ENCODE assay signal across 11 cellular contexts in the genomic region with DNA sequence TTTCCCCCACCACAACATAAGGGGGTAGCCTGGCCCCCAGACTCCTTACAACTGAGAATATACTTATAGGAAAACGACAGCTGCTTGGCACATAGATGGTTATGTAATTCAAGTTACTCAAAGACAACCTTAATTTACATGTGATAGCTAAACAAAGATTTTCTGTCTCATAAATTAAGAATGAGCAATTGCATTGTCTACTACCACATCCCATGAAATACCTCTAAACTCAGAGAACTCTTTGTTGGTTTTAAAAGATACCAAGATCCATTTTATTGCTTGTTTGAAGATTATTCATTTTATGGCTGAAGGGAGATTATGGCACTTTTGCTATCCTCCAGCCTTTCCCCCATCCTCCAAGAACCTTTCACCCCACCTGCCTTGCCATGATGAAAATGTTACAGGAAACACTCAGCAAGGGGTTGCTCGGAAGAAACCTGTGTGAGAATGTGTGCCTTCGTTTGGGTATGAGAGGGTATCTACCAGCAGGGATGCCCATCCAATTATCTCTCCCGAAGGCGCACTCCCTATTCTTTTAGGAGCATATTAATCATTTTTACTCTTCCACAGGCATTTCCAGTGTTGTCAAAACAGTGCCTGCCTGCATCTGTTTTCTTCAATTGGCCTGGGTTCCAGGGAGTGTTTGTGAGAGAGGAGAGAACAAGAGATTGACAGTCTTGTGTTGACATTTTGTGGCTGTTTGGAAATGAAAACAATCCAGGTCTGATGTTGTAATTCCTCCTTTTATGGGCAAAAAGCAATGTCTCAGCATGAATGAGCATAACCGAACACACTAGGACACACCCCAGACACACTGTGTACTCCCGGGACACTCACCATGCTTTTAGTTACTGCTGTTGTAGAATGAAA.
A peak's percentile ranks its signal among the peaks of the same experiment; 100 is the strongest.
DNase-seq lines count a peak whose midpoint lies in the region; ATAC-seq and TF ChIP-seq lines count a peak whose summit lies in the region.
"Had no signal": no experiment of that assay in that cellular context is flagged by ENCODE, and none has a peak within 500 bp of the region (broad histone marks: within the 10 kb centered on the region; RNA-seq: fewer than 3 reads in every experiment).

No MANE protein-coding gene starts in this region.

- H3K9me3 ChIP-seq in right cardiac atrium (ENCODE audit: control insufficient read depth, low read length) (no peaks in the 10 kb centered on the region), suprapubic skin (no peaks in the 10 kb centered on the region)

- no peak overlapping the region for H3K4me3 ChIP-seq in right cardiac atrium (ENCODE audit: low read length)
- no peak overlapping the region for H3K4me3 ChIP-seq in suprapubic skin
- H3K4me3 ChIP-seq: SK-N-MC had no signal

- CTCF ChIA-PET in WTC11 (lab: Charles Lee) = no interaction called here

- H3K27ac Mint-ChIP-seq in WTC11 = no peak overlapping the region
- H3K27ac Mint-ChIP-seq: activated T-helper 17 cell treated with anti-CD3 and anti-CD28 coated beads, Interleukin-2, amount 50 U/mL, for 72 hours had no signal

- ATAC-seq in WTC11 (no peak), right cardiac atrium (peak; percentile 86 to 89), GM19455 (IDR thresholded peaks at IDR 0.05; ENCODE audit: unreplicated experiment) (no peak)
- ATAC-seq: activated T-helper 17 cell treated with anti-CD3 and anti-CD28 coated beads, Interleukin-2, amount 50 U/mL, for 72 hours had no signal

- intact Hi-C loops in right cardiac atrium (cut with DNase I) = no loop called here

- 72% methylated on average over 7 of the region's 7 CpGs for WGBS in right cardiac atrium
- WGBS in suprapubic skin = 40% methylated on average over 7 of the region's 7 CpGs

- no peaks in the 10 kb centered on the region for H3K36me3 Mint-ChIP-seq in WTC11

- POLR2A ChIA-PET in WTC11 (lab: Charles Lee) = no interaction called here

- H3K4me3 Mint-ChIP-seq in WTC11 = no peak overlapping the region
- H3K4me3 Mint-ChIP-seq: activated T-helper 17 cell treated with anti-CD3 and anti-CD28 coated beads, Interleukin-2, amount 50 U/mL, for 72 hours had no signal

- no peaks in the 10 kb centered on the region for H3K27me3 ChIP-seq in right cardiac atrium (ENCODE audit: control insufficient read depth, insufficient read depth)
- H3K27me3 ChIP-seq in suprapubic skin = no peaks in the 10 kb centered on the region

- TF ChIP-seq EP300 in suprapubic skin (IDR thresholded peaks at IDR 0.05) = no peak

- H3K27ac ChIP-seq in right cardiac atrium (ENCODE audit: low read length) (no peak overlapping the region), suprapubic skin (peak overlapping the region; percentile 49)
- H3K27ac ChIP-seq: SK-N-MC had no signal

- no peaks in the 10 kb centered on the region for H3K4me1 ChIP-seq in right cardiac atrium (ENCODE audit: control insufficient read depth, insufficient read depth, low read length)
- peaks cover 13% of the 10 kb centered on the region for H3K4me1 ChIP-seq in suprapubic skin

- no peak for TF ChIP-seq POLR2A in suprapubic skin (IDR thresholded peaks at IDR 0.05)

- peak; percentile 53 for DNase-seq in HPDE6-E6E7 (ENCODE audit: extremely low spot score)
- no peak for DNase-seq in WTC11 (ENCODE audit: low spot score)
- peak in 1 of 3 donors; percentile 34 for DNase-seq in right cardiac atrium
- DNase-seq in suprapubic skin (ENCODE audit: low spot score in 2 of 2) = no peak
- DNase-seq in NAMALWA (ENCODE audit: low spot score) = no peak
- DNase-seq in NCI-H2196 treated with DMSO at 0.1 percent for 48 hours (lab: John Stamatoyannopoulos, UW; ENCODE audit: unreplicated experiment) = no peak
- DNase-seq: hippocampal formation; stimulated activated naive CD4-positive, alpha-beta T cell had no signal

- peaks cover 15% of the 10 kb centered on the region for H3K4me1 Mint-ChIP-seq in WTC11

- H3K36me3 ChIP-seq in suprapubic skin = no peaks in the 10 kb centered on the region

- TF ChIP-seq CTCF in WTC11 (IDR thresholded peaks at IDR 0.05) = no peak
- no peak for TF ChIP-seq CTCF in suprapubic skin (IDR thresholded peaks at IDR 0.05)

- H3K9me3 Mint-ChIP-seq in WTC11 = no peaks in the 10 kb centered on the region
- H3K9me3 Mint-ChIP-seq: activated T-helper 17 cell treated with anti-CD3 and anti-CD28 coated beads, Interleukin-2, amount 50 U/mL, for 72 hours had no signal

- H3K27me3 Mint-ChIP-seq in WTC11 (ENCODE audit: low read depth) = no peaks in the 10 kb centered on the region
- H3K27me3 Mint-ChIP-seq: activated T-helper 17 cell treated with anti-CD3 and anti-CD28 coated beads, Interleukin-2, amount 50 U/mL, for 72 hours had no signal

TF ChIP-seq in WTC11, 78 proteins besides CTCF, POLR2A, EP300 and RAD21:
- TF ChIP-seq GABPB1 (CRISPR knock-in tag; IDR thresholded peaks at IDR 0.05) (peak; percentile 13; the same call in 1 of the 2 replicates), ZNF671 (CRISPR knock-in tag; IDR thresholded peaks at IDR 0.05) (no peak), KAT7 (CRISPR knock-in tag; IDR thresholded peaks at IDR 0.05; ENCODE audit: borderline replicate concordance) (no peak), NFYB (CRISPR knock-in tag; conservative IDR thresholded peaks at IDR 0.05; ENCODE audit: low read depth) (no peak), ZBTB43 (CRISPR knock-in tag; IDR thresholded peaks at IDR 0.05) (no peak)

Comparison
In these comparisons a context has a peak if more than half of its experiments do, and no peak if none do; other contexts are left out.
1. ATAC-seq: peak in right cardiac atrium (2 of 2); none in WTC11 (single experiment) and GM19455 (single experiment).